ENCODE assay signal across 12 cellular contexts in genomic region chr6:31922942-31923341, GRCh38. TPM values are rescaled to one million over a fixed set of nuclear protein-coding genes. Genes with fewer than 3 reads are reported as not detected.
DNase-seq lines count a peak whose midpoint lies in the region; ATAC-seq and TF ChIP-seq lines count a peak whose summit lies in the region.
"Had no signal": no experiment of that assay in that cellular context is flagged by ENCODE, and none has a peak within 500 bp of the region (broad histone marks: within the 10 kb centered on the region; RNA-seq: fewer than 3 reads in every experiment).

No MANE protein-coding gene starts in this region.

- TF ChIP-seq EP300 in SK-N-SH (IDR thresholded peaks at IDR 0.05; ENCODE audit: borderline replicate concordance in 1 of 2, low read depth in 1 of 2, low read length in 1 of 2), result no peak

- H3K27ac ChIP-seq in SK-N-SH (ENCODE audit: low read depth in 2 of 2, low read length in 1 of 2) (no peak overlapping the region), spleen (no peak overlapping the region)
- H3K27ac ChIP-seq: skin epidermis, transverse colon had no signal

- intact Hi-C loops in spleen (cut with DNase I; ENCODE audit: low total_unique reads) (no loop called here), posterior cingulate gyrus (cut with DNase I) (no loop called here)

- no peak for TF ChIP-seq POLR2A in spleen (IDR thresholded peaks at IDR 0.05)

- H3K4me1 ChIP-seq in SK-N-SH (ENCODE audit: control insufficient read depth in 1 of 2, insufficient read depth in 2 of 2, low read depth in 1 of 2, low read length in 1 of 2) (no peaks in the 10 kb centered on the region), spleen (peaks cover 0 to 9% (median 0%) of the 10 kb centered on the region in 6 donors)
- H3K4me1 ChIP-seq: transverse colon had no signal

- TF ChIP-seq RAD21 in SK-N-SH (IDR thresholded peaks at IDR 0.05; ENCODE audit: low read length), result peak; percentile 21

- H3K27me3 ChIP-seq in SK-N-SH (ENCODE audit: insufficient read depth), result no peaks in the 10 kb centered on the region
- H3K27me3 ChIP-seq in spleen (replicated peaks in 1 of 7), result no peaks in the 10 kb centered on the region
- H3K27me3 ChIP-seq: transverse colon had no signal

- H3K79me2 ChIP-seq in SK-N-SH (ENCODE audit: insufficient read depth), result no peaks in the 10 kb centered on the region

- H3K4me2 ChIP-seq in SK-N-SH, result no peak overlapping the region

- CTCF ChIA-PET in SK-N-SH (lab: Yijun Ruan, JAX), result interaction anchor here (1.0 kb wide), 1 partner anchor 21 kb away, joined by 4 read pairs; the partner anchor contains the start of gene ZBTB12

- H3K9me3 ChIP-seq in SK-N-SH, result no peaks in the 10 kb centered on the region
- no peaks in the 10 kb centered on the region for H3K9me3 ChIP-seq in spleen
- H3K9me3 ChIP-seq: transverse colon had no signal

- H3K27ac Mint-ChIP-seq in chondrocyte (ENCODE audit: unreplicated experiment), result no peak overlapping the region

- whole genome bisulfite sequencing in SK-N-SH (ENCODE audit: low lambda C conversion rate), result 41% methylated on average over 5 of the region's 5 CpGs
- 14 to 26% (median 22%) methylated on average over 5 of the region's 5 CpGs for WGBS in spleen, 5 donors

- H3K36me3 Mint-ChIP-seq in chondrocyte (ENCODE audit: low read depth), result no peaks in the 10 kb centered on the region
- H3K36me3 Mint-ChIP-seq: CD4-positive, alpha-beta memory T cell had no signal

- H3K9me2 ChIP-seq in SK-N-SH, result no peaks in the 10 kb centered on the region

- POLR2A ChIA-PET in SK-N-SH (lab: Yijun Ruan, JAX), result no interaction called here

- no peak overlapping the region for H3K4me3 Mint-ChIP-seq in chondrocyte (ENCODE audit: unreplicated experiment)
- H3K4me3 Mint-ChIP-seq: CD4-positive, alpha-beta memory T cell had no signal

- no peak overlapping the region for H3K9ac ChIP-seq in SK-N-SH

- in situ Hi-C loops in KBM-7 (cut with MboI; ENCODE audit: low pct_unique_long_range_greater_than_20kb, low sequenced_read_pairs), result no loop called here

- no peaks in the 10 kb centered on the region for H3F3A ChIP-seq in SK-N-SH (replicated peaks; ENCODE audit: insufficient read depth)

- no peaks in the 10 kb centered on the region for H3K4me1 Mint-ChIP-seq in chondrocyte (ENCODE audit: low read depth)
- H3K4me1 Mint-ChIP-seq: CD4-positive, alpha-beta memory T cell had no signal

- H3K36me3 ChIP-seq in SK-N-SH (replicated peaks in 1 of 2; ENCODE audit: control insufficient read depth in 1 of 2, insufficient read depth in 2 of 2, low read length in 1 of 2) (no peaks in the 10 kb centered on the region), spleen (no peaks in the 10 kb centered on the region)
- H3K36me3 ChIP-seq: transverse colon had no signal

- DNase-seq in SK-N-SH (no peak), KBM-7 (peak; percentile 39), chondrocyte (ENCODE audit: low spot score) (no peak), spleen (peak; percentile 28), HuH-7.5 (ENCODE audit: low spot score) (no peak), posterior cingulate gyrus (no peak)
- DNase-seq: kidney, transverse colon had no signal

- H3K4me3 ChIP-seq in SK-N-SH (ENCODE audit: low read depth in 2 of 2, low read length in 1 of 2) (no peak overlapping the region), spleen (no peak overlapping the region)
- H3K4me3 ChIP-seq: skin epidermis, transverse colon had no signal

- H3K27me3 Mint-ChIP-seq in chondrocyte (ENCODE audit: low read depth), result no peaks in the 10 kb centered on the region
- H3K27me3 Mint-ChIP-seq: CD4-positive, alpha-beta memory T cell had no signal

- H4K20me1 ChIP-seq in SK-N-SH (ENCODE audit: insufficient read depth), result no peaks in the 10 kb centered on the region

- TF ChIP-seq CTCF in SK-N-SH (IDR thresholded peaks at IDR 0.05) (peak; percentile 23), chondrocyte (IDR thresholded peaks at IDR 0.05) (peak; percentile 35), spleen (IDR thresholded peaks at IDR 0.05 in 8 of 11, conservative IDR thresholded peaks at IDR 0.05 in 3 of 11) (peak in 1 of 11 experiments; percentile 13)

- H2AFZ ChIP-seq in SK-N-SH (ENCODE audit: low read depth), result no peak overlapping the region

- ATAC-seq in SK-N-SH treated with all-trans-retinoic acid at 6 μM for 48 hours (no peak), GM18867 (IDR thresholded peaks at IDR 0.05; ENCODE audit: unreplicated experiment) (no peak)

- H3K9me3 Mint-ChIP-seq in chondrocyte (ENCODE audit: low read depth), result no peaks in the 10 kb centered on the region
- H3K9me3 Mint-ChIP-seq: CD4-positive, alpha-beta memory T cell had no signal

TF ChIP-seq in SK-N-SH, 30 proteins besides CTCF, POLR2A, EP300 and RAD21 (continues in another document):
- no peak for TF ChIP-seq PBX3 (IDR thresholded peaks at IDR 0.05)
- TF ChIP-seq, protein P1, sequence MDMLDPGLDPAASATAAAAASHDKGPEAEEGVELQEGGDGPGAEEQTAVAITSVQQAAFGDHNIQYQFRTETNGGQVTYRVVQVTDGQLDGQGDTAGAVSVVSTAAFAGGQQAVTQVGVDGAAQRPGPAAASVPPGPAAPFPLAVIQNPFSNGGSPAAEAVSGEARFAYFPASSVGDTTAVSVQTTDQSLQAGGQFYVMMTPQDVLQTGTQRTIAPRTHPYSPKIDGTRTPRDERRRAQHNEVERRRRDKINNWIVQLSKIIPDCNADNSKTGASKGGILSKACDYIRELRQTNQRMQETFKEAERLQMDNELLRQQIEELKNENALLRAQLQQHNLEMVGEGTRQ (IDR thresholded peaks at IDR 0.05; ENCODE audit: borderline replicate concordance, low read depth, low read length), result no peak

TF ChIP-seq in SK-N-SH treated with all-trans-retinoic acid at 6 μM for 48 hours, 23 proteins besides CTCF, POLR2A, EP300 and RAD21 (continues in another document):
- TF ChIP-seq PATZ1 (CRISPR knock-in tag; IDR thresholded peaks at IDR 0.05; ENCODE audit: borderline replicate concordance) (no peak), PPARA (CRISPR knock-in tag; IDR thresholded peaks at IDR 0.05; ENCODE audit: borderline replicate concordance) (no peak), TOX (CRISPR knock-in tag; IDR thresholded peaks at IDR 0.05; ENCODE audit: borderline replicate concordance) (no peak), BACH2 (CRISPR knock-in tag; IDR thresholded peaks at IDR 0.05; ENCODE audit: borderline replicate concordance) (no peak)
- TF ChIP-seq, protein P2, sequence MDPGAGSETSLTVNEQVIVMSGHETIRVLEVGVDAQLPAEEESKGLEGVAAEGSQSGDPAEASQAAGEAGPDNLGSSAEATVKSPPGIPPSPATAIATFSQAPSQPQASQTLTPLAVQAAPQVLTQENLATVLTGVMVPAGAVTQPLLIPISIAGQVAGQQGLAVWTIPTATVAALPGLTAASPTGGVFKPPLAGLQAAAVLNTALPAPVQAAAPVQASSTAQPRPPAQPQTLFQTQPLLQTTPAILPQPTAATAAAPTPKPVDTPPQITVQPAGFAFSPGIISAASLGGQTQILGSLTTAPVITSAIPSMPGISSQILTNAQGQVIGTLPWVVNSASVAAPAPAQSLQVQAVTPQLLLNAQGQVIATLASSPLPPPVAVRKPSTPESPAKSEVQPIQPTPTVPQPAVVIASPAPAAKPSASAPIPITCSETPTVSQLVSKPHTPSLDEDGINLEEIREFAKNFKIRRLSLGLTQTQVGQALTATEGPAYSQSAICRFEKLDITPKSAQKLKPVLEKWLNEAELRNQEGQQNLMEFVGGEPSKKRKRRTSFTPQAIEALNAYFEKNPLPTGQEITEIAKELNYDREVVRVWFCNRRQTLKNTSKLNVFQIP (CRISPR knock-in tag; IDR thresholded peaks at IDR 0.05; ENCODE audit: borderline replicate concordance, low read depth), result no peak

RNA-seq across cellular contexts. Expression of gene C2, which starts 4.6 kb away (rescaled TPM):
- polyA plus RNA-seq in SK-N-SH (2012; rRNA removed), result 0.15 and 0.43 TPM in 2 replicates
- polyA plus RNA-seq in SK-N-SH (2012; cell fraction: cytosol; rRNA removed), result 0.14 and 0.25 TPM in 2 replicates
- polyA plus RNA-seq in SK-N-SH (2012; cell fraction: nucleus; rRNA removed), result 0.39 and 0.42 TPM in 2 replicates
- total RNA-seq in chondrocyte, result 0.52 to 1.5 TPM (median 0.56 TPM) in 3 replicates
- total RNA-seq in spleen, result 100 to 1,000 TPM in 2 of 7 donors, 10 to 100 TPM in 5; 62.5 to 173 (median 83.2) TPM
- polyA plus RNA-seq in spleen, result 10 to 100 TPM; 17.2 to 28.4 (median 25.4) TPM
- polyA plus RNA-seq: CD4-positive, alpha-beta memory T cell had no signal

RNA-seq across cellular contexts. Expression of gene ZBTB12, which starts 21.1 kb away (rescaled TPM):
- polyA plus RNA-seq in SK-N-SH (2012; rRNA removed), result 8.3 and 8.4 TPM in 2 replicates
- polyA plus RNA-seq in SK-N-SH (2012; cell fraction: cytosol; rRNA removed), result 4.5 and 8.4 TPM in 2 replicates
- 4.9 and 7.0 TPM in 2 replicates for polyA plus RNA-seq in SK-N-SH (2012; cell fraction: nucleus; rRNA removed)
- 6.3 to 7.6 TPM (median 6.7 TPM) in 3 replicates for total RNA-seq in chondrocyte
- 1 to 10 TPM; 1.3 to 4.6 (median 4.2) TPM for total RNA-seq in spleen
- polyA plus RNA-seq in spleen, result 1 to 10 TPM; 1.5 to 4.3 (median 2.4) TPM
- polyA plus RNA-seq: CD4-positive, alpha-beta memory T cell had no signal

RNA-seq across cellular contexts. Expression of gene CFB, which starts 23.0 kb away (rescaled TPM):
- polyA plus RNA-seq in SK-N-SH (2012; rRNA removed), result 42.1 and 64.4 TPM in 2 replicates
- polyA plus RNA-seq in SK-N-SH (2012; cell fraction: cytosol; rRNA removed), result 37.7 and 44.3 TPM in 2 replicates
- polyA plus RNA-seq in SK-N-SH (2012; cell fraction: nucleus; rRNA removed), result 74.0 and 102 TPM in 2 replicates
- 2.3 to 3.2 TPM (median 2.6 TPM) in 3 replicates for total RNA-seq in chondrocyte
- 10 to 100 TPM in 6 of 7 donors, 1 to 10 TPM in 1; 5.4 to 35.8 (median 20.1) TPM for total RNA-seq in spleen
- polyA plus RNA-seq in spleen, result 10 to 100 TPM; 24.1 to 31.2 (median 24.3) TPM
- polyA plus RNA-seq: CD4-positive, alpha-beta memory T cell had no signal

RNA-seq across cellular contexts. Expression of gene EHMT2, which starts 25.4 kb away (rescaled TPM):
- polyA plus RNA-seq in SK-N-SH (2012; rRNA removed) (50.1 and 72.0 TPM in 2 replicates), spleen (10 to 100 TPM; 36.5 to 66.1 (median 57.7) TPM)
- polyA plus RNA-seq in SK-N-SH (2012; cell fraction: cytosol; rRNA removed), result 25.3 and 39.7 TPM in 2 replicates
- polyA plus RNA-seq in SK-N-SH (2012; cell fraction: nucleus; rRNA removed), result 209 and 212 TPM in 2 replicates
- total RNA-seq in chondrocyte (37.7 to 53.0 TPM (median 40.0 TPM) in 3 replicates), spleen (10 to 100 TPM; 38.6 to 60.7 (median 49.0) TPM)

RNA-seq across cellular contexts. Expression of gene NELFE, which starts 35.8 kb away (rescaled TPM):
- polyA plus RNA-seq in SK-N-SH (2012; rRNA removed) (89.5 and 116 TPM in 2 replicates), spleen (10 to 100 TPM; 35.0 to 47.1 (median 45.3) TPM)
- 101 and 102 TPM in 2 replicates for polyA plus RNA-seq in SK-N-SH (2012; cell fraction: cytosol; rRNA removed)
- polyA plus RNA-seq in SK-N-SH (2012; cell fraction: nucleus; rRNA removed), result 88.7 and 92.7 TPM in 2 replicates
- total RNA-seq in chondrocyte (43.5 to 59.3 TPM (median 50.6 TPM) in 3 replicates), spleen (10 to 100 TPM; 37.4 to 50.7 (median 44.8) TPM)

Comparison
In these comparisons a context has a peak if more than half of its experiments do, and no peak if none do; other contexts are left out.
1. DNase-seq: peak in KBM-7 (single experiment) and spleen (single experiment); none in SK-N-SH (single experiment), chondrocyte (single experiment), HuH-7.5 (single experiment) and posterior cingulate gyrus (0 of 10).
2. RNA of gene C2, which starts 4.6 kb away (total RNA-seq): 62.5 to 173 TPM in spleen; 0.52 to 1.5 TPM in chondrocyte; every median in the first group is over 10 times any median in the second.